8 cellular contexts compared by ENCODE assay signal in genomic region chr3:126983653-126984390, GRCh38. TPM values are rescaled to one million over a fixed set of nuclear protein-coding genes. Genes with fewer than 3 reads are reported as not detected.
A peak's percentile ranks its signal among the peaks of the same experiment; 100 is the strongest.
DNase-seq lines count a peak whose midpoint lies in the region; ATAC-seq, FAIRE-seq and TF ChIP-seq lines count a peak whose summit lies in the region.

No MANE protein-coding gene starts in this region.

- H2AFZ ChIP-seq in SU-DHL-6 (ENCODE audit: low read depth, low read length, severe bottlenecking) = no peak overlapping the region
- H2AFZ ChIP-seq in HepG2 (ENCODE audit: low read length) = no peak overlapping the region

- H3K4me3 ChIP-seq in AG04450 (ENCODE audit: low read depth, low read length) (peak overlapping the region; percentile 70), SU-DHL-6 (ENCODE audit: insufficient read depth, low read length, poor library complexity, severe bottlenecking) (peak overlapping the region; percentile 49), cardiac fibroblast (replicated peaks in 1 of 2; ENCODE audit: low read depth in 2 of 2, low read length in 2 of 2) (peak overlapping the region; percentile 68 to 78), HepG2 (replicated peaks in 1 of 3; ENCODE audit: insufficient read depth in 1 of 3, low read depth in 2 of 3, low read length in 3 of 3) (peak overlapping the region; percentile 59 to 92 (median 81); a peak in 4 of 6 replicates)

- peaks cover 49% of the 10 kb centered on the region for H3K4me1 Mint-ChIP-seq in stimulated activated memory B cell treated with anti-CD40 and anti-IgM and Interleukin-4, amounts not matched to agents 10 μg/mL and 1 μg/mL and 100 μg/mL, for 72 hours

- H3F3A ChIP-seq in SU-DHL-6 (ENCODE audit: insufficient read depth) = no peaks in the 10 kb centered on the region

- peak; percentile 29 for ATAC-seq in HepG2
- ATAC-seq in stimulated activated memory B cell treated with anti-CD40 and anti-IgM and Interleukin-4, amounts not matched to agents 10 μg/mL and 1 μg/mL and 100 μg/mL, for 72 hours = peak; percentile 0

- H3K79me2 ChIP-seq in SU-DHL-6 (ENCODE audit: insufficient read depth, low read length) (no peaks in the 10 kb centered on the region), HepG2 (ENCODE audit: insufficient read depth, low read length) (peaks cover 15% of the 10 kb centered on the region)

- CTCF ChIA-PET in AG04450 (lab: Charles Lee) (interaction anchor here (0.6 to 1.1 kb wide), 2 partner anchors 33 to 232 kb away, joined by 4 to 8 read pairs; no protein-coding TSS in a partner anchor), HepG2 (lab: Yijun Ruan, JAX; ENCODE audit: low intra/inter-chr PET ratio, low total read pairs) (no interaction called here)

- in situ Hi-C loops in HepG2 (cut with HindIII; ENCODE audit: extremely low pct_ligation_motif_present, low pct_unique_long_range_greater_than_20kb) = no loop called here

- H3K9me3 ChIP-seq in AG04450 (ENCODE audit: control insufficient read depth, insufficient read depth, low read length) (peaks cover 4% of the 10 kb centered on the region; the same call in 1 of the 2 replicates), SU-DHL-6 (ENCODE audit: insufficient read depth, low read length) (no peaks in the 10 kb centered on the region), HepG2 (ENCODE audit: low read length) (no peaks in the 10 kb centered on the region)

- H3K4me1 ChIP-seq in HepG2 (ENCODE audit: insufficient read depth, low read length) = peaks cover 35% of the 10 kb centered on the region

- no peak for TF ChIP-seq CTCF in AG04450 (IDR thresholded peaks at IDR 0.05; ENCODE audit: low read depth, low read length)
- TF ChIP-seq CTCF in GM20000 (IDR thresholded peaks at IDR 0.05; ENCODE audit: extremely low read depth, missing control alignments) = no peak
- no peak for TF ChIP-seq CTCF in SU-DHL-6 (IDR thresholded peaks at IDR 0.05; ENCODE audit: insufficient read depth, low read length, poor library complexity, severe bottlenecking)
- no peak for TF ChIP-seq CTCF in cardiac fibroblast (IDR thresholded peaks at IDR 0.05; ENCODE audit: low read depth, low read length)
- no peak for TF ChIP-seq CTCF in HepG2 (CRISPR knock-in tag; IDR thresholded peaks at IDR 0.05)

- no peak for TF ChIP-seq POLR2A in HepG2 (IDR thresholded peaks at IDR 0.05; ENCODE audit: insufficient read depth in 1 of 2, low read depth in 2 of 2, low read length in 2 of 2)

- peak overlapping the region; percentile 63 for H3K4me3 Mint-ChIP-seq in stimulated activated memory B cell treated with anti-CD40 and anti-IgM and Interleukin-4, amounts not matched to agents 10 μg/mL and 1 μg/mL and 100 μg/mL, for 72 hours

- intact Hi-C loops in HepG2 (cut with micrococcal nuclease; ENCODE audit: unreplicated experiment) = loop anchor here (2.0 to 10.0 kb wide), 3 partner anchors 231 to 561 kb away; no protein-coding TSS in a partner anchor

- peaks cover 4% of the 10 kb centered on the region for H3K27me3 ChIP-seq in AG04450 (ENCODE audit: control insufficient read depth, insufficient read depth, low read length)
- H3K27me3 ChIP-seq in SU-DHL-6 (ENCODE audit: low read length) = no peaks in the 10 kb centered on the region
- peaks cover 0 to 12% of the 10 kb centered on the region in 2 experiments; a peak in 2 of 5 replicates for H3K27me3 ChIP-seq in HepG2 (ENCODE audit: control insufficient read depth in 1 of 2, insufficient read depth in 2 of 2, low read length in 2 of 2)

- TF ChIP-seq EP300 in HepG2 (IDR thresholded peaks at IDR 0.05; ENCODE audit: low read depth in 2 of 2, low read length in 2 of 2) (no peak), HepG2 (CRISPR knock-in tag; IDR thresholded peaks at IDR 0.05; ENCODE audit: borderline replicate concordance) (no peak)

- peaks cover 19% of the 10 kb centered on the region for H3K27me3 Mint-ChIP-seq in stimulated activated memory B cell treated with anti-CD40 and anti-IgM and Interleukin-4, amounts not matched to agents 10 μg/mL and 1 μg/mL and 100 μg/mL, for 72 hours

- no TSS peak for BruUV-seq in HepG2 (replicated peaks; lab: Mats Ljungman, UMichigan)

- POLR2A ChIA-PET in AG04450 (lab: Yijun Ruan, JAX) = interaction anchor here (0.8 to 1.3 kb wide), 2 partner anchors 12 to 15 kb away, joined by 3 to 4 read pairs; no protein-coding TSS in a partner anchor
- POLR2A ChIA-PET in HepG2 (lab: Yijun Ruan, JAX) = no interaction called here

- no peaks in the 10 kb centered on the region for H3K9me2 ChIP-seq in SU-DHL-6 (replicated peaks; ENCODE audit: insufficient read depth, low read length)

- DNase-seq in AG04450 (ENCODE audit: low read depth, low spot score) (no peak), GM20000 (ENCODE audit: low spot score) (peak; percentile 74), cardiac fibroblast (ENCODE audit: low read depth in 2 of 2) (peak; percentile 36 to 43), HepG2 (ENCODE audit: low spot score) (no peak), SKM-1 (lab: John Stamatoyannopoulos, UW; ENCODE audit: unreplicated experiment) (no peak), NCI-H2081 treated with DMSO at 0.1 percent for 48 hours (lab: John Stamatoyannopoulos, UW) (no peak)

- H4K20me1 ChIP-seq in SU-DHL-6 (ENCODE audit: low read depth, low read length) = no peaks in the 10 kb centered on the region
- peaks cover 21% of the 10 kb centered on the region; the same call in 1 of the 2 replicates for H4K20me1 ChIP-seq in HepG2 (ENCODE audit: insufficient read depth, low read length)

- H3K9me3 Mint-ChIP-seq in stimulated activated memory B cell treated with anti-CD40 and anti-IgM and Interleukin-4, amounts not matched to agents 10 μg/mL and 1 μg/mL and 100 μg/mL, for 72 hours = no peaks in the 10 kb centered on the region

- H3K36me3 Mint-ChIP-seq in stimulated activated memory B cell treated with anti-CD40 and anti-IgM and Interleukin-4, amounts not matched to agents 10 μg/mL and 1 μg/mL and 100 μg/mL, for 72 hours = no peaks in the 10 kb centered on the region

- 0% methylated on average over 12 of the region's 61 CpGs for WGBS in HepG2 (ENCODE audit: low lambda C conversion rate)

- peak overlapping the region; percentile 22; the same call in 1 of the 2 replicates for H3K9ac ChIP-seq in SU-DHL-6 (ENCODE audit: low read length)
- H3K9ac ChIP-seq in HepG2 (ENCODE audit: insufficient read depth, low read depth, low read length) = peak overlapping the region; percentile 79

- H3K36me3 ChIP-seq in SU-DHL-6 (ENCODE audit: low read length) = no peaks in the 10 kb centered on the region
- peaks cover under 1 to 1% of the 10 kb centered on the region in 2 experiments; a peak in 1 of 5 replicates for H3K36me3 ChIP-seq in HepG2 (replicated peaks in 1 of 2; ENCODE audit: control insufficient read depth in 1 of 2, insufficient read depth in 2 of 2, low read length in 2 of 2)

- FAIRE-seq in HepG2 (lab: Jason Lieb, UNC) = no peak

- H3K27ac ChIP-seq in AG04450 (ENCODE audit: low read depth, low read length) (no peak overlapping the region), SU-DHL-6 (ENCODE audit: low read depth, low read length) (no peak overlapping the region), HepG2 (ENCODE audit: extremely low read length, insufficient read depth, low read length) (no peak overlapping the region)

- peak overlapping the region; percentile 36 for H3K4me2 ChIP-seq in SU-DHL-6 (ENCODE audit: low read depth, low read length, poor library complexity, severe bottlenecking)
- peak overlapping the region; percentile 75 for H3K4me2 ChIP-seq in HepG2 (ENCODE audit: low read depth, low read length)

- no peak overlapping the region for H3K27ac Mint-ChIP-seq in stimulated activated memory B cell treated with anti-CD40 and anti-IgM and Interleukin-4, amounts not matched to agents 10 μg/mL and 1 μg/mL and 100 μg/mL, for 72 hours

- no peak for TF ChIP-seq RAD21 in HepG2 (CRISPR knock-in tag; IDR thresholded peaks at IDR 0.05)

TF ChIP-seq in HepG2, 621 proteins besides CTCF, POLR2A, EP300 and RAD21 (continues in another document):
- no peak for TF ChIP-seq NR2C2 (CRISPR knock-in tag; IDR thresholded peaks at IDR 0.05; ENCODE audit: borderline replicate concordance)
- no peak for TF ChIP-seq SAFB2 (CRISPR knock-in tag; IDR thresholded peaks at IDR 0.05; ENCODE audit: borderline replicate concordance, low read depth)
- TF ChIP-seq BORCS8-MEF2B (CRISPR knock-in tag; IDR thresholded peaks at IDR 0.05) = no peak
- no peak for TF ChIP-seq SUZ12 (IDR thresholded peaks at IDR 0.05; ENCODE audit: low read depth, low read length)
- no peak for TF ChIP-seq ZNF430 (CRISPR knock-in tag; IDR thresholded peaks at IDR 0.05)
- peak; percentile 69; the same call in 1 of the 2 replicates for TF ChIP-seq ZSCAN20 (CRISPR knock-in tag; IDR thresholded peaks at IDR 0.05; ENCODE audit: borderline replicate concordance)

RNA-seq across cellular contexts. Expression of gene PLXNA1, which starts 0.9 kb away (rescaled TPM):
- polyA plus RNA-seq in AG04450 (2011; rRNA removed) (22.0 and 30.8 TPM in 2 replicates), HepG2 (2011; rRNA removed) (18.2 and 29.9 TPM in 2 replicates)
- 56.6 and 67.4 TPM in 2 replicates for polyA minus RNA-seq in AG04450 (2011; rRNA and poly(A)+ RNA removed)
- 8.5 and 16.6 TPM in 2 replicates for total RNA-seq in HepG2 (2016; rRNA removed; fragmentation: Illumina TruSeq; extraction: Trizol)
- 1.1 TPM in 2 replicates for total RNA-seq in HepG2 (2016; cell fraction: cytosol; rRNA removed; fragmentation: Illumina TruSeq; extraction: Trizol; ENCODE audit: low read depth)
- 7.0 and 17.7 TPM in 2 replicates for total RNA-seq in HepG2 (2016; cell fraction: insoluble cytoplasmic fraction; rRNA removed; fragmentation: Illumina TruSeq; extraction: Trizol)
- total RNA-seq in HepG2 (2016; cell fraction: membrane; rRNA removed; fragmentation: Illumina TruSeq; extraction: Trizol) = 4.5 and 5.2 TPM in 2 replicates
- total RNA-seq in HepG2 (2016; cell fraction: nucleus; rRNA removed; fragmentation: Illumina TruSeq; extraction: Trizol) = 21.4 and 25.4 TPM in 2 replicates
- 11.5 and 17.1 TPM in 2 replicates for polyA plus RNA-seq in HepG2 (2011; cell fraction: cytosol; rRNA removed)
- polyA plus RNA-seq in HepG2 (2011; cell fraction: nucleus; rRNA removed) = 87.4 and 104 TPM in 2 replicates
- 12.1 and 17.5 TPM in 2 replicates for polyA plus RNA-seq in HepG2 (2012)
- 0.60 and 0.61 TPM in 2 replicates for polyA plus RNA-seq in HepG2 (2016; cell fraction: cytosol; fragmentation: Illumina TruSeq; extraction: Trizol; ENCODE audit: low read depth)
- polyA plus RNA-seq in HepG2 (2016; cell fraction: insoluble cytoplasmic fraction; fragmentation: Illumina TruSeq; extraction: Trizol; ENCODE audit: low read depth) = 4.2 and 7.1 TPM in 2 replicates
- polyA plus RNA-seq in HepG2 (2016; cell fraction: membrane; fragmentation: Illumina TruSeq; extraction: Trizol; ENCODE audit: low read depth) = 1.3 and 3.0 TPM in 2 replicates
- polyA plus RNA-seq in HepG2 (2016; cell fraction: nucleus; fragmentation: Illumina TruSeq; extraction: Trizol; ENCODE audit: insufficient read depth, low read depth) = 40.0 and 50.7 TPM in 2 replicates
- polyA minus RNA-seq in HepG2 (2011; rRNA and poly(A)+ RNA removed; ENCODE audit: low replicate concordance) = 45.3 and 67.9 TPM in 2 replicates
- polyA minus RNA-seq in HepG2 (2011; cell fraction: cytosol; rRNA and poly(A)+ RNA removed) = 16.4 and 17.6 TPM in 2 replicates
- polyA minus RNA-seq in HepG2 (2011; cell fraction: nucleus; rRNA and poly(A)+ RNA removed) = 24.8 and 26.2 TPM in 2 replicates

Comparison
In these comparisons a context has a peak if more than half of its experiments do, and no peak if none do; other contexts are left out.
1. DNase-seq: peak in GM20000 (single experiment) and cardiac fibroblast (2 of 2); none in AG04450 (single experiment), HepG2 (single experiment), SKM-1 (single experiment) and NCI-H2081 treated with DMSO at 0.1 percent for 48 hours (single experiment).
2. Peak in every context shown above with its lines, with median percentiles within 50 percentile points of each other: H3K4me3 ChIP-seq.